Comparison of ENCODE assay signal across 17 cellular contexts in the genomic region with DNA sequence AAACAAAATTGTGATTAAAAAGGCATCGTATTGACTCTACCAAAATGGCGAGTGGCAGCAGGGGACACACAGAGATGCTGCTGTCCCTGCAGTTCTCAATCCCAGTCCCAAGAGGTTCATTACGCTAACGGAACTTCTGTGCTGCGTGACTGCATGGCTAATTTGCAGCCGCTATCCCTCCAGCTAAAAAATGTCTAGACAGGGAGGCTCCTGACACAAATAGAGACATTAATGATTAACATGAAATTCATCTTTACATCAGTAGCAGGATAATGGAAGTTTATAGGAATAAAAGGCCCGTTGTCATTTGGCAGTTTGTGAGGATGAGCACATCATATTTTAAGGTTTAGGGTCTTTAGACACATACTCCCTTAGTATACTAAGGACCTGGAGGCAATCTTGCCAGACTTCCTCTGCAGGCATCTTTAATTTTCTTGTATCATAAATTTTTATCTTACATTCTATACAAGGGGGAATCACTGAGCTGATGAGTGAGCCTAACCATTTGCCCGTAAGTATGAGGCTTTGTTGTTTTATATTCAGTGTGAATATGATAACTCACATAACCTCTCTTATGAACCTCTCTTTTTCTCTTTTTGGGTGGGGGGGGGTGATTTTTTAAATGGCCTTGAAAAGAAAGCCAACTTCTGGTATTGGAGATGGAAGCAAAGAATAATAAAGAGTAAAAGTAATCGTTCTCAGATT.
"Had no signal": no experiment of that assay in that cellular context is flagged by ENCODE, and none has a peak within 500 bp of the region (broad histone marks: within the 10 kb centered on the region; RNA-seq: fewer than 3 reads in every experiment).

No MANE protein-coding gene starts in this region.

- H3K27me3 ChIP-seq: cardiac muscle cell, pancreas, thyroid gland had no signal

- H3K9me3 ChIP-seq: pancreas, psoas muscle, thyroid gland had no signal

- ATAC-seq: activated CD4-positive, CD25-positive, alpha-beta regulatory T cell treated with anti-CD3 and anti-CD28 coated beads, Interleukin-2, amount 50 U/mL, for 24 hours; activated naive CD8-positive, alpha-beta T cell treated with anti-CD3 and anti-CD28 coated beads, Interleukin-2, amount 50 U/mL, for 24 hours; activated T-cell treated with anti-CD3 and anti-CD28 coated beads, Interleukin-2, amount 50 U/mL, for 72 hours; naive thymus-derived CD8-positive, alpha-beta T cell; pancreas; psoas muscle; right cardiac atrium had no signal

- H3K4me3 ChIP-seq: cardiac muscle cell, left ventricle myocardium inferior, pancreas, psoas muscle, thyroid gland had no signal

- H3K36me3 ChIP-seq: cardiac muscle cell, left ventricle myocardium inferior, pancreas, thyroid gland had no signal

- H3K4me1 ChIP-seq: left ventricle myocardium inferior, pancreas, psoas muscle, thyroid gland had no signal

- H3K27ac ChIP-seq: cardiac muscle cell, left ventricle myocardium inferior, pancreas, psoas muscle, thyroid gland had no signal

- DNase-seq: activated CD4-positive, alpha-beta memory T cell treated with anti-CD3 and anti-CD28 coated beads, Interleukin-2, amount 10 ng/mL, durations not matched to agents 7 days and 5 days; activated CD4-positive, alpha-beta T cell treated with anti-CD3 and anti-CD28 coated beads, Interleukin-2, amount 10 ng/mL, durations not matched to agents 24 days and 14 days; activated effector memory CD4-positive, alpha-beta T cell treated with Interleukin-2 at 50 U/mL for 16 hours; activated naive CD4-positive, alpha-beta T cell treated with anti-CD3 and anti-CD28 coated beads, Interleukin-2, amount 10 ng/mL, durations not matched to agents 7 days and 5 days; activated naive CD8-positive, alpha-beta T cell treated with anti-CD3 and anti-CD28 coated beads, Interleukin-2, amount 50 U/mL, for 24 hours; activated T-cell treated with anti-CD3 and anti-CD28 coated beads, Interleukin-2, amount 50 U/mL, for 72 hours; kidney; left ventricle myocardium inferior; naive thymus-derived CD8-positive, alpha-beta T cell; pancreas; psoas muscle; right cardiac atrium; stimulated activated CD4-positive, alpha-beta T cell treated with anti-CD3 and anti-CD28 coated beads, Interleukin-1b, Interleukin-23, amount 100 ng/mL, for 48 hours; substantia nigra; thyroid gland had no signal
